22 cellular contexts compared by ENCODE assay signal in the genomic region with DNA sequence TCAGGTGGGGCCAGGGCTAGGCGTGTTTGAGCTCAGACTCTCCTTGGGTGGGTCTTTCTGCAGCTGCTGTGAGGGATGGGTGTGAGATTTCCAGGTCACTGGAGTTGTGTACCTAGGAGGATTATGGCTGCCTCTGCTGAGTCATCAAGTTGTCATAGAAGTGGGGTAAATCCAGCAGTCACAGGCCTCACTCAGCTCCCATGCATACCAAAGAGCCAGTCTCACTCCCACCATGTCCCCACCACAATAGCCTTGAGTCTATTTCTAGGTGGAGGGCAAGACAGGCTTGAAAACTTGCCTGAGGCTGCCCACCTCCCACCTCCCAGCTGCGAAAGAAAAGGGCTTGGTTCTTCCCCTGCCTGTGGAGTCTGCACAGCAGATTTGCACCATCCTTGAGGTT.
"Had no signal": no experiment of that assay in that cellular context is flagged by ENCODE, and none has a peak within 500 bp of the region (broad histone marks: within the 10 kb centered on the region; RNA-seq: fewer than 3 reads in every experiment).

No MANE protein-coding gene starts in this region.

- H3K36me3 ChIP-seq: cardiac muscle cell, heart right ventricle, left ventricle myocardium inferior, thoracic aorta, upper lobe of left lung had no signal

- DNase-seq: activated CD4-positive, alpha-beta T cell treated with anti-CD3 and anti-CD28 coated beads, Interleukin-2, amount 10 ng/mL, durations not matched to agents 7 days and 5 days; activated CD4-positive, CD25-positive, alpha-beta regulatory T cell treated with anti-CD3 and anti-CD28 coated beads, Interleukin-2, amount 50 U/mL, for 72 hours; activated CD8-positive, alpha-beta memory T cell treated with anti-CD3 and anti-CD28 coated beads, Interleukin-2, amount 10 ng/mL, durations not matched to agents 7 days and 5 days; activated CD8-positive, alpha-beta T cell treated with anti-CD3 and anti-CD28 coated beads for 36 hours; activated effector memory CD4-positive, alpha-beta T cell treated with anti-CD3 and anti-CD28 coated beads, Interleukin-2, amount 50 U/mL, for 16 hours; activated naive CD4-positive, alpha-beta T cell treated with anti-CD3 and anti-CD28 coated beads, Interleukin-2, amount 10 ng/mL, durations not matched to agents 7 days and 5 days; activated T-cell treated with anti-CD3 and anti-CD28 coated beads for 4 hours; body of pancreas; cortex of kidney; immature natural killer cell; left ventricle myocardium inferior; stimulated activated CD4-positive, alpha-beta T cell treated with anti-CD3 and anti-CD28 coated beads, Interleukin-15, amount 100 ng/mL, for 24 hours; stimulated activated CD8-positive, alpha-beta memory T cell treated with anti-CD3 and anti-CD28 coated beads, Interleukin-4, amount 100 ng/mL, for 48 hours; stimulated activated naive CD4-positive, alpha-beta T cell; upper lobe of left lung had no signal

- H3K9me3 ChIP-seq: body of pancreas, thoracic aorta, upper lobe of left lung had no signal

- H3K4me3 ChIP-seq: body of pancreas, cardiac muscle cell, heart right ventricle, left ventricle myocardium inferior, smooth muscle cell, thoracic aorta, upper lobe of left lung had no signal

- H3K27me3 ChIP-seq: body of pancreas, cardiac muscle cell, heart right ventricle, upper lobe of left lung had no signal

- H3K27ac ChIP-seq: body of pancreas, cardiac muscle cell, heart right ventricle, left ventricle myocardium inferior, parathyroid adenoma, thoracic aorta, upper lobe of left lung, VCaP had no signal

- ATAC-seq: activated CD8-positive, alpha-beta memory T cell treated with anti-CD3 and anti-CD28 coated beads, Interleukin-2, amount 10 ng/mL, durations not matched to agents 7 days and 5 days; activated CD8-positive, alpha-beta T cell treated with anti-CD3 and anti-CD28 coated beads for 36 hours; body of pancreas; heart right ventricle; sciatic nerve had no signal

- H3K4me1 ChIP-seq: body of pancreas, heart right ventricle, left ventricle myocardium inferior, parathyroid adenoma, upper lobe of left lung had no signal
